In genomic region chr7:101814081-101814995, GRCh38 we compare ENCODE assay signal across 8 cellular contexts. TPM values are rescaled to one million over a fixed set of nuclear protein-coding genes. Genes with fewer than 3 reads are reported as not detected.
DNase-seq lines count a peak whose midpoint lies in the region; ATAC-seq and TF ChIP-seq lines count a peak whose summit lies in the region.

No MANE protein-coding gene starts in this region.

- H3K36me3 ChIP-seq in DND-41 (ENCODE audit: insufficient read depth, low read length): peaks cover 3% of the 10 kb centered on the region
- no peaks in the 10 kb centered on the region for H3K36me3 ChIP-seq in PC-9 (ENCODE audit: low read depth)
- H3K36me3 ChIP-seq in testis (ENCODE audit: low read depth, missing control alignments): no peaks in the 10 kb centered on the region

- peak overlapping the region; percentile 18 to 62 for H3K4me3 ChIP-seq in DND-41 (ENCODE audit: low read depth in 1 of 2, low read length in 2 of 2)
- H3K4me3 ChIP-seq in PC-9: peak overlapping the region; percentile 95
- H3K4me3 ChIP-seq in foreskin fibroblast (ENCODE audit: low read depth in 1 of 2, low read length in 2 of 2): peak overlapping the region; percentile 61 to 62
- peak overlapping the region; percentile 64 to 70 for H3K4me3 ChIP-seq in testis

- TF ChIP-seq CTCF in DND-41 (IDR thresholded peaks at IDR 0.05; ENCODE audit: borderline replicate concordance, extremely low read depth, low read length, poor library complexity, severe bottlenecking) (peak; percentile 61), PC-9 (conservative IDR thresholded peaks at IDR 0.05) (peak; percentile 47; the same call in 1 of the 2 replicates), foreskin fibroblast (IDR thresholded peaks at IDR 0.05; ENCODE audit: low read depth, low read length) (peak; percentile 15), nephron (IDR thresholded peaks at IDR 0.05; ENCODE audit: unreplicated experiment in 3 of 3) (peak; percentile 47 to 58 (median 52)), testis (IDR thresholded peaks at IDR 0.05) (peak; percentile 43 to 57 (median 44))

- peak overlapping the region; percentile 98 for H3K4me2 ChIP-seq in DND-41 (ENCODE audit: insufficient read depth, low read length)
- peak overlapping the region; percentile 89 for H3K4me2 ChIP-seq in PC-9

- WGBS in testis, 2 donors: 0 to 2% methylated on average over 27 to 39 of the region's 74 CpGs

- peaks cover 25% of the 10 kb centered on the region for H3K27me3 Mint-ChIP-seq in nephron (ENCODE audit: low read depth)

- H3K9me2 ChIP-seq in PC-9 (ENCODE audit: insufficient read depth): no peaks in the 10 kb centered on the region

- H3K27ac ChIP-seq in DND-41 (ENCODE audit: low read length) (peak overlapping the region; percentile 75), PC-9 (no peak overlapping the region), testis (peak overlapping the region in 1 of 2 donors; percentile 36)

- peak overlapping the region; percentile 71 for H3K9ac ChIP-seq in DND-41 (ENCODE audit: low read depth, low read length)

- H3K4me3 Mint-ChIP-seq in nephron: peak overlapping the region; percentile 84 to 90 (median 85)

- H3K79me2 ChIP-seq in DND-41 (ENCODE audit: insufficient read depth, low read length): peaks cover 39% of the 10 kb centered on the region
- peaks cover 19% of the 10 kb centered on the region for H3K79me2 ChIP-seq in PC-9 (ENCODE audit: low read depth)

- BruUV-seq in PC-9 (replicated peaks; lab: Mats Ljungman, UMichigan): TSS peak; percentile 36

- H3K4me1 ChIP-seq in DND-41 (ENCODE audit: insufficient read depth, low read length) (peaks cover 43% of the 10 kb centered on the region), PC-9 (replicated peaks; ENCODE audit: insufficient read depth) (peaks cover 15% of the 10 kb centered on the region), testis (peaks cover 12% of the 10 kb centered on the region)

- H3K9me3 Mint-ChIP-seq in nephron: no peaks in the 10 kb centered on the region

- H3K27me3 ChIP-seq in DND-41 (ENCODE audit: insufficient read depth, low read length, poor library complexity) (peaks cover 7% of the 10 kb centered on the region), PC-9 (ENCODE audit: insufficient read depth, low read depth) (no peaks in the 10 kb centered on the region), testis (no peaks in the 10 kb centered on the region)

- POLR2A ChIA-PET in PC-9 (lab: Charles Lee; ENCODE audit: unreplicated experiment): no interaction called here

- no peaks in the 10 kb centered on the region for H3K36me3 Mint-ChIP-seq in nephron (ENCODE audit: low read depth)

- CTCF ChIA-PET in PC-9 (lab: Charles Lee): interaction anchor here (0.7 to 1.3 kb wide), 5 partner anchors 74 to 271 kb away, joined by 3 to 7 read pairs (median 3); no protein-coding TSS in a partner anchor

- H3K9me3 ChIP-seq in DND-41 (ENCODE audit: insufficient read depth, low read length, severe bottlenecking) (no peaks in the 10 kb centered on the region), PC-9 (ENCODE audit: insufficient read depth, low read depth) (no peaks in the 10 kb centered on the region), testis (no peaks in the 10 kb centered on the region)

- H4K20me1 ChIP-seq in DND-41 (ENCODE audit: insufficient read depth, low read length): peaks cover 25% of the 10 kb centered on the region
- H4K20me1 ChIP-seq in PC-9 (ENCODE audit: insufficient read depth): peaks cover 17% of the 10 kb centered on the region

- ATAC-seq in DND-41 (ENCODE audit: insufficient read depth, low read depth) (peak; percentile 66), HG03097 (IDR thresholded peaks at IDR 0.05; ENCODE audit: low FRiP score, unreplicated experiment) (peak; percentile 38)

- H3K27ac Mint-ChIP-seq in nephron: peak overlapping the region; percentile 64 to 90 (median 86)

- DNase-seq in DND-41: peak; percentile 71
- peak in 1 of 2 experiments; percentile 74 for DNase-seq in PC-9
- peak; percentile 32 for DNase-seq in activated effector memory CD4-positive, alpha-beta T cell treated with Interleukin-2 at 50 U/mL for 16 hours
- DNase-seq in foreskin fibroblast: peak in 1 of 2 donors; percentile 79
- DNase-seq in testis: peak; percentile 54
- no peak for DNase-seq in GOT3 (lab: John Stamatoyannopoulos, UW)

- no peak for TF ChIP-seq POLR2A in testis (IDR thresholded peaks at IDR 0.05)

- intact Hi-C loops in PC-9 (cut with micrococcal nuclease; ENCODE audit: unreplicated experiment) (loop anchor here (1.0 to 2.0 kb wide), 5 partner anchors 126 to 458 kb away; no protein-coding TSS in a partner anchor), testis (cut with DNase I; ENCODE audit: low total_unique reads) (no loop called here)

- peaks cover 27% of the 10 kb centered on the region for H3K4me1 Mint-ChIP-seq in nephron

- H2AFZ ChIP-seq in DND-41 (ENCODE audit: low read depth, low read length) (peak overlapping the region; percentile 68), PC-9 (peak overlapping the region; percentile 94)

- peaks cover 23% of the 10 kb centered on the region; the same call in 1 of the 2 replicates for H3F3A ChIP-seq in PC-9 (ENCODE audit: insufficient read depth, low read depth)

RNA-seq across cellular contexts. Expression of gene CUX1, which starts 3.1 kb away (rescaled TPM):
- total RNA-seq in PC-9 (2021) (79.8 and 83.3 TPM in 2 replicates), testis (10 to 100 TPM; 43.1 to 46.3 TPM)
- polyA plus RNA-seq in testis (ENCODE audit: insufficient read depth, low read depth, low replicate concordance): 30.8 TPM

Comparison
In these comparisons a context has a peak if more than half of its experiments do, and no peak if none do; other contexts are left out.
1. H3K4me3 ChIP-seq: peak in every context shown above with its lines; median percentile 95 in PC-9; 67 in testis; 62 in foreskin fibroblast; 40 in DND-41.